In genomic region chr19:11155373-11156120, GRCh38 we compare ENCODE assay signal across 8 cellular contexts. TPM values are rescaled to one million over a fixed set of nuclear protein-coding genes. Genes with fewer than 3 reads are reported as not detected.
A peak's percentile ranks its signal among the peaks of the same experiment; 100 is the strongest.
DNase-seq lines count a peak whose midpoint lies in the region; ATAC-seq and TF ChIP-seq lines count a peak whose summit lies in the region.

Gene SPC24 (minus strand): TSS chr19:11155782. CDS start chr19:11155776, 6 bp downstream.

- H3K4me1 Mint-ChIP-seq in activated B cell treated with CpG ODN at 0.5 μM for 24 hours = peaks cover 11% of the 10 kb centered on the region

- 0 to 2% (median 1%) methylated on average over 12 to 50 of the region's 50 CpGs for WGBS in spleen, 5 donors

- no peaks in the 10 kb centered on the region for H3K27me3 ChIP-seq in spleen (replicated peaks in 1 of 7)

- TF ChIP-seq POLR2A in GM18951 (IDR thresholded peaks at IDR 0.05; ENCODE audit: extremely low read depth, insufficient read depth, insufficient read length) (peak; percentile 90), spleen (IDR thresholded peaks at IDR 0.05) (no peak)

- no peaks in the 10 kb centered on the region for H3K36me3 ChIP-seq in spleen

- POLR2A ChIA-PET in activated B cell treated with CpG ODN at 0.5 μM for 24 hours (lab: Charles Lee) = interaction anchor here (0.6 kb wide), 2 partner anchors 62 to 1443 kb away, joined by 3 to 4 read pairs; no protein-coding TSS in a partner anchor

- in situ Hi-C loops in GM18951 (cut with MboI; ENCODE audit: low sequenced_read_pairs, unreplicated experiment) = no loop called here

- peak within 1 kb of the TSS in 7 of 8 donors; percentile 25 to 83 (median 71) for H3K27ac ChIP-seq in spleen

- H3K36me3 Mint-ChIP-seq in activated B cell treated with CpG ODN at 0.5 μM for 24 hours (ENCODE audit: low read depth) = no peaks in the 10 kb centered on the region

- ATAC-seq in HG03196 (IDR thresholded peaks at IDR 0.05; ENCODE audit: unreplicated experiment) (peak; percentile 98), activated B cell treated with CpG ODN at 0.5 μM for 24 hours (ENCODE audit: low read depth) (peak; percentile 99)

- no peaks in the 10 kb centered on the region for H3K27me3 Mint-ChIP-seq in activated B cell treated with CpG ODN at 0.5 μM for 24 hours

- peak within 1 kb of the TSS; percentile 73 for H3K27ac Mint-ChIP-seq in activated B cell treated with CpG ODN at 0.5 μM for 24 hours

- no peaks in the 10 kb centered on the region for H3K9me3 Mint-ChIP-seq in activated B cell treated with CpG ODN at 0.5 μM for 24 hours

- peaks cover 0 to 6% (median 5%) of the 10 kb centered on the region in 8 donors for H3K9me3 ChIP-seq in spleen

- intact Hi-C loops in activated B cell treated with CpG ODN at 0.5 μM for 24 hours (cut with micrococcal nuclease) = loop anchor here (5.0 kb wide), 1 partner anchor 42 kb away; the partner anchor contains the start of gene KANK2
- intact Hi-C loops in spleen (cut with DNase I; ENCODE audit: low total_unique reads) = no loop called here

- peaks cover 10 to 44% (median 18%) of the 10 kb centered on the region in 6 donors for H3K4me1 ChIP-seq in spleen

- H3K4me3 Mint-ChIP-seq in activated B cell treated with CpG ODN at 0.5 μM for 24 hours = peak within 1 kb of the TSS; percentile 82

- TF ChIP-seq CTCF in activated B cell treated with CpG ODN at 0.5 μM for 24 hours (IDR thresholded peaks at IDR 0.05) (no peak), spleen (IDR thresholded peaks at IDR 0.05 in 8 of 11, conservative IDR thresholded peaks at IDR 0.05 in 3 of 11) (peak in 1 of 11 experiments; percentile 20)

- peak within 1 kb of the TSS; percentile 32 to 87 (median 56) for H3K4me3 ChIP-seq in spleen

- peak; percentile 100 for DNase-seq in AG08395 (ENCODE audit: low spot score)
- peak; percentile 82 for DNase-seq in NCI-H345 (lab: John Stamatoyannopoulos, UW)
- peak; percentile 78 for DNase-seq in activated B cell treated with CpG ODN at 0.5 μM for 24 hours
- DNase-seq in central memory CD4-positive, alpha-beta T cell = peak; percentile 90
- DNase-seq in inferior parietal cortex (ENCODE audit: extremely low spot score) = peak; percentile 99
- peak; percentile 97 for DNase-seq in spleen

- CTCF ChIA-PET in activated B cell treated with CpG ODN at 0.5 μM for 24 hours (lab: Charles Lee) = no interaction called here

RNA-seq across cellular contexts. Expression of gene SPC24, which starts in this region (rescaled TPM):
- total RNA-seq in activated B cell treated with CpG ODN at 0.5 μM for 24 hours (0.98 and 1.3 TPM in 2 replicates), spleen (1 to 10 TPM; 2.0 to 9.7 (median 3.6) TPM)
- polyA plus RNA-seq in spleen = 1 to 10 TPM; 1.7 to 4.4 (median 3.9) TPM

Comparison
In these comparisons a context has a peak if more than half of its experiments do, and no peak if none do; other contexts are left out.
1. Peak in every context shown above with its lines: DNase-seq, ATAC-seq, H3K4me3 ChIP-seq and H3K27ac ChIP-seq.